ENCODE assay signal across 1 cellular context in the genomic region with DNA sequence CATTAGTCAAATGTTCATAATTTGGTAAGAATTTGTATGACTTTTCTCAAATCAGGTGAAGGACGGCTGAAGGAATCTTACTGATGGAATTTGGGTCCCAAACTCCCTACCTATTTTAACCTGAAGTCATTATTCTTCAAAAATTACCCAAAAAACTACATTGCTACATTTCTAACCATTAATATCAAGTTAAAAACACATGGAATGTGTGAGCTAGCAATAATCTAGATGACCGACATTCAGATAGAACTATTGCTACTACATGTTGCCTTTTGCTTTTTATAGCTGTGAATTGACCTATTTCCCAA.
TF ChIP-seq lines count a peak whose summit lies in the region.

No MANE protein-coding gene starts in this region.

TF ChIP-seq in GM23338, 12 proteins besides CTCF, POLR2A, EP300 and RAD21 (continued from another document):
- TF ChIP-seq, protein P1, sequence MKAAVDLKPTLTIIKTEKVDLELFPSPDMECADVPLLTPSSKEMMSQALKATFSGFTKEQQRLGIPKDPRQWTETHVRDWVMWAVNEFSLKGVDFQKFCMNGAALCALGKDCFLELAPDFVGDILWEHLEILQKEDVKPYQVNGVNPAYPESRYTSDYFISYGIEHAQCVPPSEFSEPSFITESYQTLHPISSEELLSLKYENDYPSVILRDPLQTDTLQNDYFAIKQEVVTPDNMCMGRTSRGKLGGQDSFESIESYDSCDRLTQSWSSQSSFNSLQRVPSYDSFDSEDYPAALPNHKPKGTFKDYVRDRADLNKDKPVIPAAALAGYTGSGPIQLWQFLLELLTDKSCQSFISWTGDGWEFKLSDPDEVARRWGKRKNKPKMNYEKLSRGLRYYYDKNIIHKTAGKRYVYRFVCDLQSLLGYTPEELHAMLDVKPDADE (IDR thresholded peaks at IDR 0.05): no peak
- no peak for TF ChIP-seq POLR2AphosphoS5 (IDR thresholded peaks at IDR 0.05; ENCODE audit: low read depth)
- TF ChIP-seq, protein P2, sequence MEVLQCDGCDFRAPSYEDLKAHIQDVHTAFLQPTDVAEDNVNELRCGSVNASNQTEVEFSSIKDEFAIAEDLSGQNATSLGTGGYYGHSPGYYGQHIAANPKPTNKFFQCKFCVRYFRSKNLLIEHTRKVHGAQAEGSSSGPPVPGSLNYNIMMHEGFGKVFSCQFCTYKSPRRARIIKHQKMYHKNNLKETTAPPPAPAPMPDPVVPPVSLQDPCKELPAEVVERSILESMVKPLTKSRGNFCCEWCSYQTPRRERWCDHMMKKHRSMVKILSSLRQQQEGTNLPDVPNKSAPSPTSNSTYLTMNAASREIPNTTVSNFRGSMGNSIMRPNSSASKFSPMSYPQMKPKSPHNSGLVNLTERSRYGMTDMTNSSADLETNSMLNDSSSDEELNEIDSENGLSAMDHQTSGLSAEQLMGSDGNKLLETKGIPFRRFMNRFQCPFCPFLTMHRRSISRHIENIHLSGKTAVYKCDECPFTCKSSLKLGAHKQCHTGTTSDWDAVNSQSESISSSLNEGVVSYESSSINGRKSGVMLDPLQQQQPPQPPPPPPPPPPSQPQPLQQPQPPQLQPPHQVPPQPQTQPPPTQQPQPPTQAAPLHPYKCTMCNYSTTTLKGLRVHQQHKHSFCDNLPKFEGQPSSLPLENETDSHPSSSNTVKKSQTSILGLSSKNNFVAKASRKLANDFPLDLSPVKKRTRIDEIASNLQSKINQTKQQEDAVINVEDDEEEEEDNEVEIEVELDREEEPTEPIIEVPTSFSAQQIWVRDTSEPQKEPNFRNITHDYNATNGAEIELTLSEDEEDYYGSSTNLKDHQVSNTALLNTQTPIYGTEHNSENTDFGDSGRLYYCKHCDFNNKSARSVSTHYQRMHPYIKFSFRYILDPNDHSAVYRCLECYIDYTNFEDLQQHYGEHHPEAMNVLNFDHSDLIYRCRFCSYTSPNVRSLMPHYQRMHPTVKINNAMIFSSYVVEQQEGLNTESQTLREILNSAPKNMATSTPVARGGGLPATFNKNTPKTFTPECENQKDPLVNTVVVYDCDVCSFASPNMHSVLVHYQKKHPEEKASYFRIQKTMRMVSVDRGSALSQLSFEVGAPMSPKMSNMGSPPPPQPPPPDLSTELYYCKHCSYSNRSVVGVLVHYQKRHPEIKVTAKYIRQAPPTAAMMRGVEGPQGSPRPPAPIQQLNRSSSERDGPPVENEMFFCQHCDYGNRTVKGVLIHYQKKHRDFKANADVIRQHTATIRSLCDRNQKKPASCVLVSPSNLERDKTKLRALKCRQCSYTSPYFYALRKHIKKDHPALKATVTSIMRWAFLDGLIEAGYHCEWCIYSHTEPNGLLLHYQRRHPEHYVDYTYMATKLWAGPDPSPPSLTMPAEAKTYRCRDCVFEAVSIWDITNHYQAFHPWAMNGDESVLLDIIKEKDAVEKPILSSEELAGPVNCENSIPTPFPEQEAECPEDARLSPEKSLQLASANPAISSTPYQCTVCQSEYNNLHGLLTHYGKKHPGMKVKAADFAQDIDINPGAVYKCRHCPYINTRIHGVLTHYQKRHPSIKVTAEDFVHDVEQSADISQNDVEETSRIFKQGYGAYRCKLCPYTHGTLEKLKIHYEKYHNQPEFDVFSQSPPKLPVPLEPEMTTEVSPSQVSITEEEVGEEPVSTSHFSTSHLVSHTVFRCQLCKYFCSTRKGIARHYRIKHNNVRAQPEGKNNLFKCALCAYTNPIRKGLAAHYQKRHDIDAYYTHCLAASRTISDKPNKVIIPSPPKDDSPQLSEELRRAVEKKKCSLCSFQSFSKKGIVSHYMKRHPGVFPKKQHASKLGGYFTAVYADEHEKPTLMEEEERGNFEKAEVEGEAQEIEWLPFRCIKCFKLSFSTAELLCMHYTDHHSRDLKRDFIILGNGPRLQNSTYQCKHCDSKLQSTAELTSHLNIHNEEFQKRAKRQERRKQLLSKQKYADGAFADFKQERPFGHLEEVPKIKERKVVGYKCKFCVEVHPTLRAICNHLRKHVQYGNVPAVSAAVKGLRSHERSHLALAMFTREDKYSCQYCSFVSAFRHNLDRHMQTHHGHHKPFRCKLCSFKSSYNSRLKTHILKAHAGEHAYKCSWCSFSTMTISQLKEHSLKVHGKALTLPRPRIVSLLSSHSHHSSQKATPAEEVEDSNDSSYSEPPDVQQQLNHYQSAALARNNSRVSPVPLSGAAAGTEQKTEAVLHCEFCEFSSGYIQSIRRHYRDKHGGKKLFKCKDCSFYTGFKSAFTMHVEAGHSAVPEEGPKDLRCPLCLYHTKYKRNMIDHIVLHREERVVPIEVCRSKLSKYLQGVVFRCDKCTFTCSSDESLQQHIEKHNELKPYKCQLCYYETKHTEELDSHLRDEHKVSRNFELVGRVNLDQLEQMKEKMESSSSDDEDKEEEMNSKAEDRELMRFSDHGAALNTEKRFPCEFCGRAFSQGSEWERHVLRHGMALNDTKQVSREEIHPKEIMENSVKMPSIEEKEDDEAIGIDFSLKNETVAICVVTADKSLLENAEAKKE (CRISPR knock-in tag; IDR thresholded peaks at IDR 0.05): no peak
